Comparison of ENCODE assay signal across 10 cellular contexts in genomic region chr22:36371920-36372319, GRCh38. TPM values are rescaled to one million over a fixed set of nuclear protein-coding genes. Genes with fewer than 3 reads are reported as not detected.
DNase-seq lines count a peak whose midpoint lies in the region; ATAC-seq and TF ChIP-seq lines count a peak whose summit lies in the region.
"Had no signal": no experiment of that assay in that cellular context is flagged by ENCODE, and none has a peak within 500 bp of the region (broad histone marks: within the 10 kb centered on the region; RNA-seq: fewer than 3 reads in every experiment).

No MANE protein-coding gene starts in this region.

- H3K9me3 ChIP-seq in left ventricle myocardium inferior (replicated peaks) (no peaks in the 10 kb centered on the region), body of pancreas (no peaks in the 10 kb centered on the region), upper lobe of left lung (no peaks in the 10 kb centered on the region), mucosa of descending colon (no peaks in the 10 kb centered on the region)

- TF ChIP-seq POLR2A in body of pancreas (IDR thresholded peaks at IDR 0.05) = no peak
- no peak for TF ChIP-seq POLR2A in upper lobe of left lung (IDR thresholded peaks at IDR 0.05)

- H3K4me3 Mint-ChIP-seq in naive B cell = peak overlapping the region; percentile 42 to 90 (median 81)

- no peaks in the 10 kb centered on the region for H3K27me3 ChIP-seq in left ventricle myocardium inferior (ENCODE audit: low read depth)
- no peaks in the 10 kb centered on the region for H3K27me3 ChIP-seq in body of pancreas
- no peaks in the 10 kb centered on the region for H3K27me3 ChIP-seq in upper lobe of left lung

- no peak for ATAC-seq in body of pancreas
- no peak for ATAC-seq in naive B cell (ENCODE audit: low read depth in 2 of 2)
- no peak for ATAC-seq in upper lobe of left lung (ENCODE audit: low FRiP score in 2 of 2)
- no peak for ATAC-seq in mucosa of descending colon
- no peak for ATAC-seq in HG02588 (IDR thresholded peaks at IDR 0.05; ENCODE audit: unreplicated experiment)
- no peak for ATAC-seq in HG03025 (IDR thresholded peaks at IDR 0.05; ENCODE audit: low FRiP score, unreplicated experiment)

- peaks cover 62 to 96% (median 91%) of the 10 kb centered on the region in 3 donors for H3K4me1 Mint-ChIP-seq in naive B cell

- H3K36me3 ChIP-seq in left ventricle myocardium inferior = peaks cover 4% of the 10 kb centered on the region
- H3K36me3 ChIP-seq in body of pancreas (replicated peaks in 1 of 2; ENCODE audit: insufficient read depth in 1 of 2, low read depth in 2 of 2) = no peaks in the 10 kb centered on the region
- peaks cover 0 to 20% (median 2%) of the 10 kb centered on the region in 4 donors for H3K36me3 ChIP-seq in upper lobe of left lung
- H3K36me3 ChIP-seq in mucosa of descending colon (ENCODE audit: low read depth) = no peaks in the 10 kb centered on the region

- TF ChIP-seq EP300 in upper lobe of left lung (IDR thresholded peaks at IDR 0.05) = no peak

- H3K36me3 Mint-ChIP-seq in naive B cell = peaks cover 0 to 6% of the 10 kb centered on the region in 2 donors

- intact Hi-C loops in left ventricle myocardium inferior (cut with micrococcal nuclease) (no loop called here), cardiac septum (cut with DNase I) (no loop called here), body of pancreas (cut with DNase I) (no loop called here), mucosa of descending colon (cut with DNase I, micrococcal nuclease) (no loop called here)

- peak overlapping the region; percentile 56 to 99 (median 84) for H3K27ac Mint-ChIP-seq in naive B cell

- H3K27ac ChIP-seq in left ventricle myocardium inferior (replicated peaks) (peak overlapping the region; percentile 100), body of pancreas (peak overlapping the region in 3 of 4 donors; percentile 88 to 98 (median 95)), upper lobe of left lung (peak overlapping the region; percentile 84 to 95 (median 90))

- H3K4me1 ChIP-seq in left ventricle myocardium inferior (peaks cover 100% of the 10 kb centered on the region), body of pancreas (peaks cover 96% of the 10 kb centered on the region), upper lobe of left lung (peaks cover 99 to 100% (median 100%) of the 10 kb centered on the region in 4 donors), mucosa of descending colon (ENCODE audit: low read depth) (peaks cover 98% of the 10 kb centered on the region)

- H3K27me3 Mint-ChIP-seq in naive B cell = no peaks in the 10 kb centered on the region

- DNase-seq in left ventricle myocardium inferior (no peak), cardiac septum (ENCODE audit: low spot score) (no peak), body of pancreas (no peak), naive B cell (no peak), upper lobe of left lung (no peak), mucosa of descending colon (no peak)
- DNase-seq: NCI-H1930; stimulated activated CD4-positive, alpha-beta T cell treated with anti-CD3 and anti-CD28 coated beads, Interleukin-2, amount 100 ng/mL, for 24 hours had no signal

- TF ChIP-seq CTCF in left ventricle myocardium inferior (IDR thresholded peaks at IDR 0.05; ENCODE audit: borderline replicate concordance) = no peak
- TF ChIP-seq CTCF in body of pancreas (IDR thresholded peaks at IDR 0.05) = no peak
- no peak for TF ChIP-seq CTCF in upper lobe of left lung (IDR thresholded peaks at IDR 0.05)
- no peak for TF ChIP-seq CTCF in mucosa of descending colon (IDR thresholded peaks at IDR 0.05)

- 78 to 85% methylated on average over 2 of the region's 2 CpGs for WGBS in body of pancreas, 2 donors
- WGBS in upper lobe of left lung, 2 donors = 64 to 69% methylated on average over 2 of the region's 2 CpGs

- no peaks in the 10 kb centered on the region for H3K9me3 Mint-ChIP-seq in naive B cell

- H3K4me3 ChIP-seq in left ventricle myocardium inferior (peak overlapping the region; percentile 58), body of pancreas (no peak overlapping the region), upper lobe of left lung (no peak overlapping the region), mucosa of descending colon (no peak overlapping the region)

RNA-seq across cellular contexts. Expression of gene MYH9, which starts 15.8 kb away (rescaled TPM):
- 150 TPM for total RNA-seq in left ventricle myocardium inferior
- total RNA-seq in cardiac septum = 282 TPM
- total RNA-seq in body of pancreas = 100 to 1,000 TPM; 294 to 323 TPM
- polyA plus RNA-seq in naive B cell (ENCODE audit: low read depth in 6 of 6) = 100 to 1,000 TPM in 1 of 6 donors, 10 to 100 TPM in 5; 17.3 to 255 (median 64.5) TPM
- total RNA-seq in upper lobe of left lung = 100 to 1,000 TPM; 486 to 925 (median 599) TPM
- total RNA-seq in mucosa of descending colon = 100 to 1,000 TPM; 501 to 831 (median 599) TPM
